ENCODE assay signal across 16 cellular contexts in the genomic region with DNA sequence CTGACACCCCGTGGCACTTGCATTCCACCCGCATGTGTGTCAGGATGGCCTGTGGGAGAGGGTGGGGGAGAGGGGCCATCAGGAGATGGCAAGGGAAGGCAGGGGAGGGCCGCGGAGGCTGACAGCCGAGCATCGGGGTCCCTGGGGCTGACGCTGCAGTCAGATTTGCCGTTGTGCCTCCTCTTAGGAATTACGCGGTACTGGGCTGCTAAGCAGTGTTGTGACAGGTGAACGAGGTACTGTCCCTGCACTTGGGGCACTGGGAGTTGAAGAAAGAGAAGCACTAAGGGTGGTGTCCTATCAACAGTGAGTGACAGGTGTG. TPM values are rescaled to one million over a fixed set of nuclear protein-coding genes. Genes with fewer than 3 reads are reported as not detected.
"Had no signal": no experiment of that assay in that cellular context is flagged by ENCODE, and none has a peak within 500 bp of the region (broad histone marks: within the 10 kb centered on the region; RNA-seq: fewer than 3 reads in every experiment).

No MANE protein-coding gene starts in this region.

- H3K4me3 Mint-ChIP-seq: activated B cell treated with CpG ODN at 0.5 μM for 24 hours, immature natural killer cell, nephron progenitor cell had no signal

- FAIRE-seq: colon, TTC549 had no signal

- H3K36me3 ChIP-seq: gastrocnemius medialis, ovary, right lobe of liver, uterus had no signal

- DNase-seq: activated B cell treated with CpG ODN at 0.5 μM for 24 hours; activated CD4-positive, alpha-beta T cell treated with anti-CD3 and anti-CD28 coated beads, Interleukin-2, amount 50 U/mL, for 1 hour; activated gamma-delta T cell treated with Interleukin-2 at 50 U/mL for 16 hours; activated T-cell treated with anti-CD3 and anti-CD28 coated beads, Interleukin-2, amount 50 U/mL, for 1 hour; caudate nucleus; erythroblast; gastrocnemius medialis; immature natural killer cell; nephron progenitor cell; right lobe of liver had no signal

- H3K9me3 Mint-ChIP-seq: activated B cell treated with CpG ODN at 0.5 μM for 24 hours, immature natural killer cell, nephron progenitor cell had no signal

- ATAC-seq: gastrocnemius medialis, heart left ventricle, right lobe of liver had no signal

- H3K9me3 ChIP-seq: gastrocnemius medialis, heart left ventricle, ovary, right lobe of liver, uterus had no signal

- H3K27me3 ChIP-seq: gastrocnemius medialis, heart left ventricle, ovary, right lobe of liver, uterus had no signal

- H3K27ac Mint-ChIP-seq: nephron progenitor cell had no signal

- H3K4me1 ChIP-seq: gastrocnemius medialis, right lobe of liver had no signal

- H3K4me3 ChIP-seq: gastrocnemius medialis, heart left ventricle, ovary, right lobe of liver, uterus had no signal

- H3K27me3 Mint-ChIP-seq: activated B cell treated with CpG ODN at 0.5 μM for 24 hours had no signal

- H3K27ac ChIP-seq: gastrocnemius medialis, heart left ventricle, ovary, right lobe of liver, uterus had no signal

RNA-seq across cellular contexts. Expression of a gene that starts 22.5 kb away (rescaled TPM):
- total RNA-seq: T-helper 2 cell treated with Interferon-gamma antibody and Interleukin-4, amounts not matched to agents 100 ng/mL and 5 ng/mL, for 36 hours had no signal
